ENCODE assay signal across 8 cellular contexts in genomic region chr21:43502415-43503071, GRCh38.
DNase-seq lines count a peak whose midpoint lies in the region; ATAC-seq, FAIRE-seq and TF ChIP-seq lines count a peak whose summit lies in the region.
"Not testable (repeated sequence)": the region's sequence is repeated elsewhere in the genome, so short reads cannot be mapped to it uniquely, and the experiment has no call there.

No MANE protein-coding gene starts in this region.

- SMC1A ChIA-PET in GM12878 (lab: Charles Lee; ENCODE audit: uncharacterized antibody, unreplicated experiment) = not testable (repeated sequence)

- H2AFZ ChIP-seq in GM12878 (ENCODE audit: control insufficient read depth, low read depth, low read length) = not testable (repeated sequence)

- H3K4me1 ChIP-seq in A549; GM12878 (ENCODE audit: control insufficient read depth, insufficient read depth, low read length); heart right ventricle; mucosa of descending colon (ENCODE audit: low read depth); gastrocnemius medialis: not testable (repeated sequence)

- H3K4me2 ChIP-seq in A549; GM12878 (ENCODE audit: control insufficient read depth, insufficient read depth): not testable (repeated sequence)

- CTCF ChIA-PET in A549 (lab: Yijun Ruan, JAX); GM12878 (lab: Yijun Ruan, JAX): not testable (repeated sequence)

- BruUV-seq in GM12878 (replicated peaks; lab: Mats Ljungman, UMichigan) = not testable (repeated sequence)

- H4K20me1 ChIP-seq in GM12878 (ENCODE audit: control insufficient read depth, insufficient read depth) = not testable (repeated sequence)

- TF ChIP-seq RAD21 in A549 (conservative IDR thresholded peaks at IDR 0.05 in 1 of 2, IDR thresholded peaks at IDR 0.05 in 1 of 2); GM12878 (IDR thresholded peaks at IDR 0.05; ENCODE audit: insufficient read depth, low read depth, low read length): not testable (repeated sequence)

- H3K27ac ChIP-seq in A549; GM12878 (ENCODE audit: control insufficient read depth, insufficient read depth); heart right ventricle; gastrocnemius medialis: not testable (repeated sequence)

- not testable (repeated sequence) for TF ChIP-seq EP300 in A549 (IDR thresholded peaks at IDR 0.05); GM12878 (IDR thresholded peaks at IDR 0.05; ENCODE audit: borderline replicate concordance in 1 of 2, control insufficient read depth in 1 of 2, low read depth in 2 of 2, low read length in 2 of 2)

- POLR2A ChIA-PET in A549 (lab: Yijun Ruan, JAX); GM12878 (lab: Charles Lee): not testable (repeated sequence)

- DNase-seq in A549 (ENCODE audit: low read depth in 1 of 2, low spot score in 1 of 2); HTR-8/SVneo (ENCODE audit: insufficient read length, low spot score); GM12878 (ENCODE audit: low read depth, low spot score); heart right ventricle; left lobe of liver (ENCODE audit: low spot score); mucosa of descending colon; gastrocnemius medialis: not testable (repeated sequence)

- not testable (repeated sequence) for H3K79me2 ChIP-seq in GM12878 (ENCODE audit: control insufficient read depth, insufficient read depth, low read length)

- intact Hi-C loops in GM12878 (cut with micrococcal nuclease; ENCODE audit: unreplicated experiment); heart right ventricle (cut with DNase I); mucosa of descending colon (cut with DNase I, micrococcal nuclease); gastrocnemius medialis (cut with DNase I; ENCODE audit: low total_unique reads): not testable (repeated sequence)

- not testable (repeated sequence) for TF ChIP-seq CTCF in A549 (IDR thresholded peaks at IDR 0.05); GM12878 (IDR thresholded peaks at IDR 0.05 in 2 of 3, conservative IDR thresholded peaks at IDR 0.05 in 1 of 3; ENCODE audit: control insufficient read depth in 2 of 3, extremely low read depth in 1 of 3, insufficient read depth in 1 of 3, low read depth in 3 of 3, low read length in 3 of 3); heart right ventricle (IDR thresholded peaks at IDR 0.05); mucosa of descending colon (IDR thresholded peaks at IDR 0.05); gastrocnemius medialis (IDR thresholded peaks at IDR 0.05 in 4 of 5, conservative IDR thresholded peaks at IDR 0.05 in 1 of 5)

- in situ Hi-C loops in GM12878 (cut with MboI); gastrocnemius medialis (cut with MboI; ENCODE audit: low sequenced_read_pairs in 4 of 4): not testable (repeated sequence)

- not testable (repeated sequence) for H3K27me3 ChIP-seq in GM12878 (replicated peaks in 1 of 2; ENCODE audit: control insufficient read depth in 2 of 2, insufficient read depth in 2 of 2, low read length in 1 of 2); heart right ventricle; gastrocnemius medialis

- ATAC-seq in A549 (peak; percentile 78 to 80), GM12878 (0 out of 3 replicates have a peak, but pooled peaks have one; percentile 27), esophagus mucosa (peak; percentile 80), heart right ventricle (peak; percentile 49 to 90 (median 80)), left lobe of liver (peak; percentile 73), mucosa of descending colon (peak; percentile 94), gastrocnemius medialis (peak; percentile 68 to 76)

- H3K36me3 ChIP-seq in GM12878 (ENCODE audit: control insufficient read depth in 2 of 2, insufficient read depth in 2 of 2, low read length in 1 of 2); heart right ventricle; mucosa of descending colon (ENCODE audit: low read depth); gastrocnemius medialis: not testable (repeated sequence)

- not testable (repeated sequence) for H3K9ac ChIP-seq in GM12878 (ENCODE audit: control insufficient read depth, insufficient read depth, low read length)

- not testable (repeated sequence) for H3K9me3 ChIP-seq in A549; GM12878 (replicated peaks; ENCODE audit: control insufficient read depth, insufficient read depth, low read length); heart right ventricle; mucosa of descending colon; gastrocnemius medialis

- TF ChIP-seq POLR2A in A549 (IDR thresholded peaks at IDR 0.05; ENCODE audit: low read length); GM12878 (IDR thresholded peaks at IDR 0.05; ENCODE audit: low read depth, low read length); gastrocnemius medialis (IDR thresholded peaks at IDR 0.05): not testable (repeated sequence)

- WGBS in A549 (ENCODE audit: missing lambda C conversion rate) = no CpG with 5 or more reads among the region's 22 CpGs
- no CpG with 5 or more reads among the region's 22 CpGs for WGBS in GM12878 (ENCODE audit: insufficient coverage, insufficient replicate concordance, low lambda C conversion rate, missing lambda C conversion rate)
- no CpG with 5 or more reads among the region's 22 CpGs for WGBS in heart right ventricle, 2 donors

- H3K4me3 ChIP-seq in A549, GM12878, heart right ventricle, mucosa of descending colon, gastrocnemius medialis: not testable (repeated sequence)

- RAD21 ChIA-PET in GM12878 (lab: Charles Lee; ENCODE audit: unreplicated experiment) = not testable (repeated sequence)

- FAIRE-seq in A549 (lab: Jason Lieb, UNC) (peak; percentile 7), HTR-8/SVneo (lab: Jason Lieb, UNC) (peak; percentile 48)
- FAIRE-seq in GM12878 (lab: Jason Lieb, UNC) = not testable (repeated sequence)

Comparison
In these comparisons a context has a peak if more than half of its experiments do, and no peak if none do; other contexts are left out.
1. ATAC-seq: peak in every context shown above with its lines; median percentile 94 in mucosa of descending colon; 80 in esophagus mucosa; 80 in heart right ventricle; 79 in A549; 73 in left lobe of liver; 72 in gastrocnemius medialis; 27 in GM12878.